In the genomic region with DNA sequence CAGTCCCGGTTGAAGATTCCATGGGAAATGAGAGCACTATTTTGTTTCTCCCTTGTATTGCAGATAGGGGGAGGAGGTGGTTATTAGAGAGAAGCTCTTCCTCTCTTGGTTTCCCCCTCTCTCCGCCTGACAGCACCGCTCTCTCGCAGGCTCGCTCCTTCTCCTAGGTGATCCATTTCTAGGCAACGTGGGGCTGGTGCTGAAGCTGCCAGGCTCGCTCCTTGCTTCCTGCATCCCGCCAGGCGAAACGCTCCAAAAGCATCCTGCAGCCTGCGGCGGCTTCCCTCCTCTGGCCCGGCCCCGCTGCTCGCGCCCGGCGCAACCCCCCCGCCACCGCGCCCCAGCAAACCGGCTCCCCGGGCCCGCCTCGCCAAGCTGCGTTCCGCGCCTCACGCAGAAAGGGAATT, we compare ENCODE assay signal across 8 cellular contexts. TPM values are rescaled to one million over a fixed set of nuclear protein-coding genes. Genes with fewer than 3 reads are reported as not detected.
DNase-seq lines count a peak whose midpoint lies in the region; FAIRE-seq and TF ChIP-seq lines count a peak whose summit lies in the region.

A gene (plus strand): TSS at position 346 of the 407 bp plus-strand sequence.

- H3K36me3 Mint-ChIP-seq in osteocyte (ENCODE audit: unreplicated experiment) = no peaks in the 10 kb centered on the region

- no peak within 1 kb of the TSS for H3K27ac Mint-ChIP-seq in osteocyte (ENCODE audit: unreplicated experiment)

- no peak for TF ChIP-seq POLR2A in H54 (IDR thresholded peaks at IDR 0.05; ENCODE audit: low read depth, low read length)

- H3K4me1 Mint-ChIP-seq in osteocyte (ENCODE audit: unreplicated experiment) = peaks cover 26% of the 10 kb centered on the region

- TF ChIP-seq CTCF in fibroblast of the aortic adventitia (IDR thresholded peaks at IDR 0.05; ENCODE audit: insufficient read depth, low read length) (peak; percentile 18), osteocyte (IDR thresholded peaks at IDR 0.05) (peak; percentile 7)

- peak within 1 kb of the TSS; percentile 47 for H3K4me3 ChIP-seq in fibroblast of the aortic adventitia (ENCODE audit: low read depth, low read length)

- H3K4me3 Mint-ChIP-seq in osteocyte (ENCODE audit: unreplicated experiment) = peak within 1 kb of the TSS; percentile 74

- H3K9me3 Mint-ChIP-seq in osteocyte (ENCODE audit: unreplicated experiment) = no peaks in the 10 kb centered on the region

- no peak for FAIRE-seq in H54 (lab: Jason Lieb, UNC)

- DNase-seq in DMS79 treated with DMSO at 0.1 percent for 48 hours (lab: John Stamatoyannopoulos, UW) = peak; percentile 55
- peak; percentile 28 to 55 for DNase-seq in NCI-H526 (lab: John Stamatoyannopoulos, UW)
- peak; percentile 8 for DNase-seq in fibroblast of the aortic adventitia (ENCODE audit: low read depth)
- DNase-seq in osteocyte (ENCODE audit: extremely low spot score, unreplicated experiment) = no peak
- DNase-seq in H54 (ENCODE audit: insufficient read length, low spot score) = no peak
- no peak for DNase-seq in SHP77 treated with DMSO at 0.1 percent for 48 hours (lab: John Stamatoyannopoulos, UW)
- no peak for DNase-seq in T-helper 2 cell
- no peak for DNase-seq in activated T-cell treated with anti-CD3 and anti-CD28 coated beads, Interleukin-2, amount 50 U/mL, for 1 hour

- peaks cover 77% of the 10 kb centered on the region for H3K27me3 Mint-ChIP-seq in osteocyte (ENCODE audit: unreplicated experiment)

RNA-seq across cellular contexts. Expression of the gene that starts here (rescaled TPM):
- total RNA-seq in fibroblast of the aortic adventitia (ENCODE audit: low replicate concordance) (0.25 and 0.63 TPM in 2 replicates), osteocyte (not detected in 2 replicates)

Comparison
In these comparisons a context has a peak if more than half of its experiments do, and no peak if none do; other contexts are left out.
1. Peak in DNase-seq and H3K4me3 ChIP-seq in fibroblast of the aortic adventitia; RNA of the gene not detected or under 1 TPM.
2. DNase-seq: peak in DMS79 treated with DMSO at 0.1 percent for 48 hours (single experiment) and NCI-H526 (2 of 2); none in osteocyte (single experiment), H54 (single experiment), SHP77 treated with DMSO at 0.1 percent for 48 hours (single experiment), T-helper 2 cell (0 of 5) and activated T-cell treated with anti-CD3 and anti-CD28 coated beads, Interleukin-2, amount 50 U/mL, for 1 hour (single experiment).